8 cellular contexts compared by ENCODE assay signal in the genomic region with DNA sequence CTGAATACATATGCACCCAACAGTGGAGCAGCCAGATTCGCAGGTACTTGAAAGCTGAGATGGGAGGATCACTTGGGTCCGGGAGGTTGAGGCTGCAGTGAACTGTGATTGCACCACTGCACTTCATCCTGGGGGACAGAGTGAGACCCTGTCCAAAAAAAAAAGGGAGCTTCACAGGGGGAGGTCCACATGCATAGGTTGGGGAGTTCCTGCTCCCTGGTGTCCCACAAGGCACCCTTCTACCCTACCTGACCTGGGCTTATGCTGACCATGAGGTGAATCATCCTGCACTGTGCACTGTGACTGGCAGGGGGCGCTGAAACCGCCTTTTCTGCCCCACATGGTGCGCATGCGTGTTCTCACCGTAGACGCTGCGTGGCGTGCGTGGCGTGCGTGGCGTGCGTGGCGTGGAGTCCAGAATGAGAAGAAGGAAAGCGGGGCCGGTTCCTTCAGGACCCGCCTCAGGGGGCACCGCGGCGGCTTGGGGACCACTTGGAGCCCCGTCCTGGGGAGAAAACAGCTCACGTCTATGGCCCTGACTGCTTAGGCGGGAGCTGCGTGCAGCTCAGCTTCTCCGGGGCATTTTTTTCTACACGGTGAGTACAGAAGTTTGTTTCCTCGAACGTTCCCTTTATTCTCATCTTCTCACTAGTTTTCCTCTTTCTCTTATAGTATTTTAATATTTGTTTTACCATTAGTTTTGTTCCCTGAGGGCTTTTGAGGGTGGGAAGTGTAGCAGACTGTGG.
DNase-seq lines count a peak whose midpoint lies in the region; ATAC-seq and TF ChIP-seq lines count a peak whose summit lies in the region.

No MANE protein-coding gene starts in this region.

- H3K27me3 ChIP-seq in CD4-positive, alpha-beta T cell (ENCODE audit: control insufficient read depth, insufficient read depth, low read length) = no peaks in the 10 kb centered on the region
- no peaks in the 10 kb centered on the region for H3K27me3 ChIP-seq in HL-60 (ENCODE audit: insufficient read depth, poor library complexity, severe bottlenecking)
- no peaks in the 10 kb centered on the region for H3K27me3 ChIP-seq in endodermal cell (ENCODE audit: control insufficient read depth, insufficient read depth, low read length, poor library complexity, severe bottlenecking)

- H3K36me3 Mint-ChIP-seq in CD4-positive, alpha-beta T cell (ENCODE audit: low read depth) = peaks cover 17% of the 10 kb centered on the region
- H3K36me3 Mint-ChIP-seq in endodermal cell (ENCODE audit: low read depth) = peaks cover 4% of the 10 kb centered on the region

- 6 to 8% methylated on average over 10 to 30 of the region's 30 CpGs for WGBS in endodermal cell (ENCODE audit: insufficient coverage in 1 of 2, insufficient read length in 1 of 2), 2 experiments
- 7% methylated on average over 24 to 26 of the region's 30 CpGs for WGBS in mesodermal cell (ENCODE audit: insufficient coverage in 2 of 2), 2 experiments

- peaks cover 45% of the 10 kb centered on the region for H3K4me1 Mint-ChIP-seq in CD4-positive, alpha-beta T cell (ENCODE audit: low read depth)
- H3K4me1 Mint-ChIP-seq in endodermal cell = peaks cover 21% of the 10 kb centered on the region

- TF ChIP-seq CTCF in CD4-positive, alpha-beta T cell (IDR thresholded peaks at IDR 0.05) = peak; percentile 88
- TF ChIP-seq CTCF in HL-60 (IDR thresholded peaks at IDR 0.05; ENCODE audit: insufficient read depth, low read length) (peak; percentile 99), endodermal cell (conservative IDR thresholded peaks at IDR 0.05) (peak; percentile 93)

- peak overlapping the region; percentile 88 for H3K27ac Mint-ChIP-seq in CD4-positive, alpha-beta T cell
- peak overlapping the region; percentile 96 for H3K27ac Mint-ChIP-seq in endodermal cell

- CTCF ChIA-PET in CD4-positive, alpha-beta T cell (lab: Charles Lee) = interaction anchor here (0.6 to 1.0 kb wide), 3 partner anchors 38 to 388 kb away, joined by 3 to 4 read pairs (median 3); no protein-coding TSS in a partner anchor

- peak overlapping the region; percentile 64 for H3K9ac ChIP-seq in endodermal cell (ENCODE audit: extremely low read depth, low read length, poor library complexity, severe bottlenecking)

- ATAC-seq in CD4-positive, alpha-beta T cell (ENCODE audit: poor library complexity) = peak; percentile 95
- peak; percentile 91 for ATAC-seq in GM19395 (IDR thresholded peaks at IDR 0.05; ENCODE audit: unreplicated experiment)

- no peaks in the 10 kb centered on the region for H3K9me3 Mint-ChIP-seq in CD4-positive, alpha-beta T cell
- no peaks in the 10 kb centered on the region for H3K9me3 Mint-ChIP-seq in endodermal cell

- H3K4me3 Mint-ChIP-seq in CD4-positive, alpha-beta T cell = peak overlapping the region; percentile 96
- peak overlapping the region; percentile 95 for H3K4me3 Mint-ChIP-seq in endodermal cell

- H3K9me3 ChIP-seq in CD4-positive, alpha-beta T cell (ENCODE audit: control insufficient read depth, low read length) = no peaks in the 10 kb centered on the region
- H3K9me3 ChIP-seq in endodermal cell (ENCODE audit: control insufficient read depth, low read length) = no peaks in the 10 kb centered on the region
- no peaks in the 10 kb centered on the region for H3K9me3 ChIP-seq in mesodermal cell (ENCODE audit: control insufficient read depth, low read length)

- peak overlapping the region; percentile 77 for H3K4me3 ChIP-seq in HL-60 (replicated peaks; ENCODE audit: insufficient read depth, low read length)
- peak overlapping the region; percentile 89 for H3K4me3 ChIP-seq in endodermal cell (ENCODE audit: low read length)
- H3K4me3 ChIP-seq in mesodermal cell (ENCODE audit: extremely low read depth, insufficient read depth, low read length, poor library complexity, severe bottlenecking) = peak overlapping the region; percentile 82

- H3K27me3 Mint-ChIP-seq in CD4-positive, alpha-beta T cell = no peaks in the 10 kb centered on the region
- no peaks in the 10 kb centered on the region for H3K27me3 Mint-ChIP-seq in endodermal cell (ENCODE audit: insufficient read depth)

- peak; percentile 77 to 94 (median 82) for DNase-seq in CD4-positive, alpha-beta T cell
- peak; percentile 92 to 96 for DNase-seq in HL-60 (ENCODE audit: low read depth in 1 of 2, low spot score in 1 of 2)
- peak; percentile 79 for DNase-seq in NK-92 treated with Interleukin-12 subunit alpha and Interleukin-12 subunit beta, amount 100 ng/mL, for 24 hours (lab: John Stamatoyannopoulos, UW)
- peak; percentile 74 to 95 (median 74) for DNase-seq in activated CD8-positive, alpha-beta memory T cell treated with anti-CD3 and anti-CD28 coated beads for 48 hours (ENCODE audit: low read depth in 2 of 3, low spot score in 2 of 3)
- DNase-seq in endodermal cell = peak; percentile 94
- DNase-seq in stimulated activated CD8-positive, alpha-beta memory T cell treated with anti-CD3 and anti-CD28 coated beads, Interleukin-15, amount 100 ng/mL, for 24 hours (ENCODE audit: low read depth) = peak; percentile 94

- H3K36me3 ChIP-seq in endodermal cell (ENCODE audit: control insufficient read depth, insufficient read depth, low read length) = no peaks in the 10 kb centered on the region
- H3K36me3 ChIP-seq in mesodermal cell (ENCODE audit: control insufficient read depth, insufficient read depth, low read length) = peaks cover 7% of the 10 kb centered on the region

- POLR2A ChIA-PET in CD4-positive, alpha-beta T cell (lab: Charles Lee) = no interaction called here

- peak overlapping the region; percentile 31 for H3K27ac ChIP-seq in CD4-positive, alpha-beta T cell (ENCODE audit: low read depth, low read length)
- H3K27ac ChIP-seq in HL-60 (replicated peaks) (peak overlapping the region; percentile 67), endodermal cell (ENCODE audit: low read depth, low read length) (no peak overlapping the region), mesodermal cell (ENCODE audit: low read depth, low read length, severe bottlenecking) (no peak overlapping the region)

- intact Hi-C loops in CD4-positive, alpha-beta T cell (cut with DNase I, micrococcal nuclease) = loop anchor here (1.0 to 10.0 kb wide), 7 partner anchors 41 to 884 kb away; no protein-coding TSS in a partner anchor

- H3K4me1 ChIP-seq in endodermal cell (ENCODE audit: control insufficient read depth, insufficient read depth, low read length) = no peaks in the 10 kb centered on the region
- H3K4me1 ChIP-seq in mesodermal cell (ENCODE audit: control insufficient read depth, insufficient read depth, low read length, poor library complexity, severe bottlenecking) = peaks cover 17% of the 10 kb centered on the region

Comparison
In these comparisons a context has a peak if more than half of its experiments do, and no peak if none do; other contexts are left out.
1. H3K27ac ChIP-seq: peak in CD4-positive, alpha-beta T cell (single experiment) and HL-60 (single experiment); none in endodermal cell (single experiment) and mesodermal cell (single experiment).
2. Peak in every context shown above with its lines, with median percentiles within 50 percentile points of each other: DNase-seq, CTCF ChIP-seq and H3K4me3 ChIP-seq.